Comparison of ENCODE assay signal across 28 cellular contexts in the genomic region with DNA sequence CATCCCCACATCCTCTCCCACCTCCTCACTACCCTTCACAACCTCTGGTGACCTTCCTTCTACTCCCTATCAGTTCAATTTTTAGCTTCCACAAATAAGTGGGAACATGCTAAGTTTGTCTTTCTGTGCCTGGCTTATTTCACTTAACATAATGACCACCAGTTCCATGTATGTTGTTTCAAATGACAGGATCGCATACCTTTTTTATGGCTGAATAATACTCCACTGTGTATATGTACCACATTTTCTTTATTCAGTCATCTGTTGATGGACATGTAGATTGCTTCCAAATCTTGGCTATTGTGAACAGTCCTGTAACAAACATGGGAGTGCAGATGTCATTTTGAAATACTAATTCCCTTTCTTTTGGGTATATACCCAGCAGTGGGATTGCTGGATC.
"Had no signal": no experiment of that assay in that cellular context is flagged by ENCODE, and none has a peak within 500 bp of the region (broad histone marks: within the 10 kb centered on the region; RNA-seq: fewer than 3 reads in every experiment).

No MANE protein-coding gene starts in this region.

- H3K27me3 ChIP-seq: neural progenitor cell, ovary, right lobe of liver, sigmoid colon, stomach, suprapubic skin, testis, tibial artery, transverse colon, upper lobe of right lung, vagina had no signal

- H3K4me1 Mint-ChIP-seq: nephron, neural progenitor cell had no signal

- FAIRE-seq: small intestine had no signal

- DNase-seq: natural killer cell; occipital lobe; ovary; psoas muscle; right cardiac atrium; right lobe of liver; sigmoid colon; small intestine; stimulated activated CD4-positive, alpha-beta T cell treated with anti-CD3 and anti-CD28 coated beads, Interleukin-15, amount 100 ng/mL, for 24 hours; stimulated activated CD4-positive, alpha-beta T cell treated with anti-CD3 and anti-CD28 coated beads, Interleukin-2, amount 100 ng/mL, for 24 hours; stimulated activated CD4-positive, alpha-beta T cell treated with anti-CD3 and anti-CD28 coated beads, Interleukin-2, amount 100 ng/mL, for 48 hours; stimulated activated CD4-positive, alpha-beta T cell treated with anti-CD3 and anti-CD28 coated beads, Interleukin-4, amount 100 ng/mL, for 24 hours; stimulated activated naive B cell treated with anti-CD40 and anti-IgM and Interleukin-4, amounts not matched to agents 10 μg/mL and 1 μg/mL and 100 μg/mL, for 72 hours; stimulated activated naive CD4-positive, alpha-beta T cell treated with Interleukin-2 at 50 U/mL for 16 hours; stomach; testis; tibial artery; transverse colon; upper lobe of right lung had no signal

- H3K36me3 ChIP-seq: neural progenitor cell, ovary, right lobe of liver, transverse colon, upper lobe of right lung had no signal

- H3K9me3 ChIP-seq: ovary, right lobe of liver, testis, upper lobe of right lung had no signal

- H3K4me3 ChIP-seq: neural progenitor cell, ovary, psoas muscle, right lobe of liver, sigmoid colon, stomach, suprapubic skin, testis, tibial artery, transverse colon, upper lobe of right lung, vagina had no signal

- H3K27ac Mint-ChIP-seq: natural killer cell; nephron; neural progenitor cell; progenitor cell of endocrine pancreas; stimulated activated effector memory CD8-positive, alpha-beta T cell treated with anti-CD3 and anti-CD28 coated beads, Interleukin-12 subunit alpha, Interleukin-12 subunit beta, amount 100 ng/mL, for 72 hours; stimulated activated naive B cell treated with anti-CD40 and anti-IgM and Interleukin-4, amounts not matched to agents 10 μg/mL and 1 μg/mL and 100 μg/mL, for 72 hours; stimulated activated naive CD8-positive, alpha-beta T cell treated with anti-CD3 and anti-CD28 coated beads, Interleukin-15, Interleukin-2, amounts not matched to agents 100 ng/mL and 50 ng/mL, for 24 hours; type B pancreatic cell had no signal

- H2AFZ ChIP-seq: neural progenitor cell, parathyroid adenoma had no signal

- H3K9ac ChIP-seq: neural progenitor cell, parathyroid adenoma had no signal

- H3K4me2 ChIP-seq: neural progenitor cell had no signal

- H3K27ac ChIP-seq: neural progenitor cell, ovary, parathyroid adenoma, psoas muscle, right lobe of liver, sigmoid colon, stomach, suprapubic skin, testis, tibial artery, transverse colon, upper lobe of right lung, vagina had no signal

- H3K4me1 ChIP-seq: neural progenitor cell, parathyroid adenoma, psoas muscle, right lobe of liver, sigmoid colon, testis, transverse colon, upper lobe of right lung had no signal

- H3K27me3 Mint-ChIP-seq: progenitor cell of endocrine pancreas; stimulated activated naive B cell treated with anti-CD40 and anti-IgM and Interleukin-4, amounts not matched to agents 10 μg/mL and 1 μg/mL and 100 μg/mL, for 72 hours; stimulated activated naive CD8-positive, alpha-beta T cell treated with anti-CD3 and anti-CD28 coated beads, Interleukin-15, Interleukin-2, amounts not matched to agents 100 ng/mL and 50 ng/mL, for 24 hours; type B pancreatic cell had no signal

- H3K4me3 Mint-ChIP-seq: natural killer cell; nephron; neural progenitor cell; stimulated activated effector memory CD8-positive, alpha-beta T cell treated with anti-CD3 and anti-CD28 coated beads, Interleukin-12 subunit alpha, Interleukin-12 subunit beta, amount 100 ng/mL, for 72 hours; stimulated activated naive B cell treated with anti-CD40 and anti-IgM and Interleukin-4, amounts not matched to agents 10 μg/mL and 1 μg/mL and 100 μg/mL, for 72 hours; stimulated activated naive CD8-positive, alpha-beta T cell treated with anti-CD3 and anti-CD28 coated beads, Interleukin-15, Interleukin-2, amounts not matched to agents 100 ng/mL and 50 ng/mL, for 24 hours; type B pancreatic cell had no signal

- ATAC-seq: natural killer cell; psoas muscle; right cardiac atrium; right lobe of liver; stimulated activated effector memory CD8-positive, alpha-beta T cell treated with anti-CD3 and anti-CD28 coated beads, Interleukin-12 subunit alpha, Interleukin-12 subunit beta, amount 100 ng/mL, for 72 hours; stimulated activated naive B cell treated with anti-CD40 and anti-IgM and Interleukin-4, amounts not matched to agents 10 μg/mL and 1 μg/mL and 100 μg/mL, for 72 hours; upper lobe of right lung had no signal
